In the genomic region with DNA sequence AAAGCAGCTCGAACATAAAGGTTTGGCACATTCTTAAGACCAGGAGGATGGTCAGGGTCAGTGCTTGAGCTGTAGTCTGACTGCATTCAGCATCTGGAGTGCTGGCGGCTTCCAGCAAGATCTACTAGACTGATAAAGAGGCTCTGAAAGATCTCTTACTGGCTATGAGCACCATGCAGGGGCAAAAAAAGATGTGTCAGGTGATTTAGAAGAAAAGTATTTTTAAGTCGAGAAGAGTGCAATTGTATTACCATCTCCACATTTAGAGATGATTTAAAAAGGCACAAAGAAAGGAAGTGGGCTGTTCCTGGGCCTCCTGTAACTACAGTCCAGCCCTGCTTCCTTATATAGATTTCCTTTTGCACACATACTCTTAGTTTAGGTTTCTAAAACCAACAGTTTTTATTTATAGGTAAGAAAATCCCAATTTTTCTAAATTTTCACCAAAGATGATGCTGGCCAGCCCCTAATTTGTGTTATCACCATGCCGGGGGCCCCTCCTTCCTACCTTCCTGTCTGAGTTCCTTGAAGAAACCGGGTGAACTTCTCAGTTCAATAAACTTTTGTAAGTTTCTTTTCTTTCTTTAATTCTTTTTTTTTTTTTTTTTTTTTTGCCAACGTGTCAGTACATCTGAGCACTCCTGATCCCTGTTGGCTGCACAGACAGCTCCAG, we compare ENCODE assay signal across 8 cellular contexts.
DNase-seq lines count a peak whose midpoint lies in the region; ATAC-seq and TF ChIP-seq lines count a peak whose summit lies in the region.
"Had no signal": no experiment of that assay in that cellular context is flagged by ENCODE, and none has a peak within 500 bp of the region (broad histone marks: within the 10 kb centered on the region; RNA-seq: fewer than 3 reads in every experiment).

No MANE protein-coding gene starts in this region.

- intact Hi-C loops in sciatic nerve (cut with DNase I): no loop called here

- H3K4me3 Mint-ChIP-seq in progenitor cell of endocrine pancreas (ENCODE audit: low read depth): no peak overlapping the region

- CTCF ChIA-PET in RWPE1 (lab: Yijun Ruan, JAX): interaction anchor here (0.5 to 0.7 kb wide), 3 partner anchors 8 to 363 kb away, joined by 3 read pairs; no protein-coding TSS in a partner anchor

- TF ChIP-seq CTCF in RWPE1 (conservative IDR thresholded peaks at IDR 0.05; ENCODE audit: low read depth) (no peak), progenitor cell of endocrine pancreas (IDR thresholded peaks at IDR 0.05; ENCODE audit: unreplicated experiment) (no peak)

- H3K4me1 Mint-ChIP-seq in progenitor cell of endocrine pancreas (ENCODE audit: low read depth): peaks cover 22% of the 10 kb centered on the region

- DNase-seq in RWPE1 (ENCODE audit: low spot score) (no peak), progenitor cell of endocrine pancreas (ENCODE audit: low spot score, unreplicated experiment) (no peak), sciatic nerve (ENCODE audit: low spot score) (no peak), RPMI8226 (no peak)

- H3K36me3 Mint-ChIP-seq in progenitor cell of endocrine pancreas (ENCODE audit: insufficient read depth): no peaks in the 10 kb centered on the region

- no peaks in the 10 kb centered on the region for H3K9me3 Mint-ChIP-seq in progenitor cell of endocrine pancreas (ENCODE audit: low read depth)

- peak overlapping the region; percentile 68 for H3K27ac ChIP-seq in RWPE1
- H3K27ac ChIP-seq: SK-N-MC had no signal

- peak overlapping the region; percentile 50 for H3K27ac Mint-ChIP-seq in progenitor cell of endocrine pancreas

- POLR2A ChIA-PET in RWPE1 (lab: Yijun Ruan, JAX; ENCODE audit: low non-redundant PET): no interaction called here

- H3K27me3 Mint-ChIP-seq in progenitor cell of endocrine pancreas: peaks cover 3% of the 10 kb centered on the region

- peak; percentile 70 for ATAC-seq in GM21447 (IDR thresholded peaks at IDR 0.05; ENCODE audit: unreplicated experiment)
- ATAC-seq in esophagus mucosa: peak; percentile 16
- no peak for ATAC-seq in HG03571 (IDR thresholded peaks at IDR 0.05; ENCODE audit: unreplicated experiment)
- no peak for ATAC-seq in sciatic nerve

Comparison
In these comparisons a context has a peak if more than half of its experiments do, and no peak if none do; other contexts are left out.
1. ATAC-seq: peak in GM21447 (single experiment) and esophagus mucosa (single experiment); none in HG03571 (single experiment) and sciatic nerve (single experiment).